ENCODE assay signal across 8 cellular contexts in genomic region chr11:59668950-59669610, GRCh38. TPM values are rescaled to one million over a fixed set of nuclear protein-coding genes. Genes with fewer than 3 reads are reported as not detected.
DNase-seq lines count a peak whose midpoint lies in the region; ATAC-seq and TF ChIP-seq lines count a peak whose summit lies in the region.

TSS of gene PATL1 (minus strand) at chr11:59669037. CDS start at chr11:59668895, 142 bp downstream.

- DNase-seq in DMS 273 treated with DMSO at 0.1 percent for 48 hours (lab: John Stamatoyannopoulos, UW), result peak; percentile 93
- peak; percentile 71 for DNase-seq in OCI-M2 (lab: John Stamatoyannopoulos, UW; ENCODE audit: unreplicated experiment)
- peak; percentile 95 for DNase-seq in activated T-cell treated with anti-CD3 and anti-CD28 coated beads for 4 hours
- DNase-seq in epithelial cell of esophagus (ENCODE audit: low read depth), result peak; percentile 99
- DNase-seq in stimulated activated CD8-positive, alpha-beta memory T cell treated with anti-CD3 and anti-CD28 coated beads, Interleukin-4, amount 100 ng/mL, for 1 hour (ENCODE audit: low read depth in 2 of 2, low spot score in 1 of 2), result peak; percentile 96 to 98

- no peaks in the 10 kb centered on the region for H3K27me3 Mint-ChIP-seq in IgD-negative memory B cell

- H3K27ac Mint-ChIP-seq in IgD-negative memory B cell, result peak within 1 kb of the TSS; percentile 99 to 100 (median 99)

- no peaks in the 10 kb centered on the region for H3K9me3 ChIP-seq in mononuclear cell (ENCODE audit: low read depth, low read length)

- no peaks in the 10 kb centered on the region for H3K27me3 ChIP-seq in mononuclear cell (ENCODE audit: insufficient read depth, low read length)

- peak; percentile 94 for ATAC-seq in GM21529 (IDR thresholded peaks at IDR 0.05; ENCODE audit: unreplicated experiment)

- no peaks in the 10 kb centered on the region for H3K9me3 Mint-ChIP-seq in IgD-negative memory B cell

- H3K36me3 Mint-ChIP-seq in IgD-negative memory B cell, result peaks cover 3% of the 10 kb centered on the region

- TF ChIP-seq CTCF in epithelial cell of esophagus (IDR thresholded peaks at IDR 0.05; ENCODE audit: insufficient read depth, low read depth, low read length, missing control alignments), result no peak

- H3K4me3 Mint-ChIP-seq in IgD-negative memory B cell, result peak within 1 kb of the TSS; percentile 97 to 100 (median 97)

- H3K4me3 ChIP-seq in epithelial cell of esophagus (ENCODE audit: low read length), result peak within 1 kb of the TSS; percentile 80
- H3K4me3 ChIP-seq in mononuclear cell (ENCODE audit: low read length), result peak within 1 kb of the TSS; percentile 68

- H3K4me1 ChIP-seq in mononuclear cell (ENCODE audit: insufficient read depth, low read length), result peaks cover 27% of the 10 kb centered on the region

- H3K4me1 Mint-ChIP-seq in IgD-negative memory B cell, result peaks cover 22 to 31% (median 25%) of the 10 kb centered on the region in 3 donors

RNA-seq across cellular contexts. Expression of gene PATL1, which starts in this region (rescaled TPM):
- polyA plus RNA-seq in IgD-negative memory B cell, result 6.0 TPM
- total RNA-seq in mononuclear cell, result 38.7 TPM

Comparison
In these comparisons a context has a peak if more than half of its experiments do, and no peak if none do; other contexts are left out.
1. Peak in every context shown above with its lines: DNase-seq, ATAC-seq and H3K4me3 ChIP-seq.